In genomic region chr21:46298083-46298412, GRCh38 we compare ENCODE assay signal across 1 cellular context.
TF ChIP-seq lines count a peak whose summit lies in the region.

No MANE protein-coding gene starts in this region.

TF ChIP-seq in K562, 482 proteins besides CTCF, POLR2A, EP300 and RAD21:
- TF ChIP-seq PTRF (tag; IDR thresholded peaks at IDR 0.05) (no peak), CCNT2 (IDR thresholded peaks at IDR 0.05; ENCODE audit: borderline replicate concordance, extremely low read depth, insufficient read length, low read depth, low read length) (peak; percentile 40)
